Comparison of ENCODE assay signal across 34 cellular contexts in genomic region chr5:81969226-81969625, GRCh38.
"Had no signal": no experiment of that assay in that cellular context is flagged by ENCODE, and none has a peak within 500 bp of the region (broad histone marks: within the 10 kb centered on the region; RNA-seq: fewer than 3 reads in every experiment).

No MANE protein-coding gene starts in this region.

- H3K36me3 ChIP-seq: ascending aorta, breast epithelium, cardiac muscle cell, esophagus muscularis mucosa, gastrocnemius medialis, heart left ventricle, WERI-Rb-1 had no signal

- H3K9me3 ChIP-seq: ascending aorta, breast epithelium, esophagus muscularis mucosa, gastrocnemius medialis, heart left ventricle had no signal

- ATAC-seq: activated CD4-positive, CD25-positive, alpha-beta regulatory T cell treated with anti-CD3 and anti-CD28 coated beads, Interleukin-2, amount 50 U/mL, for 24 hours; activated CD8-positive, alpha-beta T cell treated with anti-CD3 and anti-CD28 coated beads for 36 hours; activated naive CD4-positive, alpha-beta T cell treated with anti-CD3 and anti-CD28 coated beads, Interleukin-2, amount 50 U/mL, for 72 hours; activated T-cell treated with anti-CD3 and anti-CD28 coated beads, Interleukin-2, amount 50 U/mL, for 4 hours; activated T-helper 17 cell treated with anti-CD3 and anti-CD28 coated beads, Interleukin-2, amount 50 U/mL, for 72 hours; foreskin keratinocyte; gastrocnemius medialis; heart left ventricle; T-cell had no signal

- H3K27ac Mint-ChIP-seq: activated B cell treated with CpG ODN at 0.5 μM for 24 hours; activated CD8-positive, alpha-beta T cell treated with anti-CD3 and anti-CD28 coated beads for 36 hours; activated naive CD4-positive, alpha-beta T cell treated with anti-CD3 and anti-CD28 coated beads for 36 hours; activated naive CD4-positive, alpha-beta T cell treated with anti-CD3 and anti-CD28 coated beads, Interleukin-2, amount 50 U/mL, for 72 hours; activated naive CD8-positive, alpha-beta T cell treated with anti-CD3 and anti-CD28 coated beads, Interleukin-2, amount 10 ng/mL, durations not matched to agents 7 days and 5 days; dendritic cell treated with granulocyte-macrophage colony-stimulating factor and Interleukin-4, amounts not matched to agents 40 ng/mL and 50 ng/mL, for 4 days; T-helper 1 cell treated with Interleukin-12 subunit alpha and Interleukin-12 subunit beta and Interleukin-4 antibody, amounts not matched to agents 30 μg/mL and 1 μg/mL, for 36 hours; T-helper 2 cell treated with Interferon-gamma antibody and Interleukin-4, amounts not matched to agents 5 μg/mL and 100 μg/mL, for 36 hours had no signal

- H3K4me1 ChIP-seq: ascending aorta, breast epithelium had no signal

- H3K4me3 ChIP-seq: ascending aorta, breast epithelium, cardiac muscle cell, coronary artery, dorsolateral prefrontal cortex, esophagus muscularis mucosa, gastrocnemius medialis, heart left ventricle had no signal

- H3K27ac ChIP-seq: ascending aorta, breast epithelium, cardiac muscle cell, coronary artery, esophagus muscularis mucosa, foreskin keratinocyte, gastrocnemius medialis, heart left ventricle, WERI-Rb-1 had no signal

- DNase-seq: activated B cell treated with CpG ODN at 0.5 μM for 24 hours; activated CD4-positive, alpha-beta T cell treated with anti-CD3 and anti-CD28 coated beads for 48 hours; activated CD4-positive, alpha-beta T cell treated with anti-CD3 and anti-CD28 coated beads, Interleukin-2, amount 50 U/mL, for 1 hour; activated CD4-positive, alpha-beta T cell treated with anti-CD3 and anti-CD28 coated beads, Interleukin-2, amount 50 U/mL, for 48 hours; activated CD8-positive, alpha-beta memory T cell treated with anti-CD3 and anti-CD28 coated beads for 24 hours; activated CD8-positive, alpha-beta T cell treated with anti-CD3 and anti-CD28 coated beads for 36 hours; activated effector memory CD4-positive, alpha-beta T cell treated with Interleukin-2 at 50 U/mL for 16 hours; activated gamma-delta T cell treated with Interleukin-2 at 50 U/mL for 16 hours; activated naive CD4-positive, alpha-beta T cell treated with anti-CD3 and anti-CD28 coated beads for 36 hours; activated naive CD8-positive, alpha-beta T cell treated with anti-CD3 and anti-CD28 coated beads, Interleukin-2, amount 10 ng/mL, durations not matched to agents 7 days and 5 days; activated T-cell treated with anti-CD3 and anti-CD28 coated beads, Interleukin-2, amount 50 U/mL, for 4 hours; dorsolateral prefrontal cortex; effector memory CD4-positive, alpha-beta T cell; erythroblast; foreskin keratinocyte; gastrocnemius medialis; glutamatergic neuron; heart left ventricle; T-cell; T1000; WERI-Rb-1 had no signal

- H3K36me3 Mint-ChIP-seq: activated naive CD8-positive, alpha-beta T cell treated with anti-CD3 and anti-CD28 coated beads, Interleukin-2, amount 10 ng/mL, durations not matched to agents 7 days and 5 days; brain; T-cell had no signal

- H3K9me3 Mint-ChIP-seq: activated B cell treated with CpG ODN at 0.5 μM for 24 hours; activated CD8-positive, alpha-beta T cell treated with anti-CD3 and anti-CD28 coated beads for 36 hours; activated naive CD4-positive, alpha-beta T cell treated with anti-CD3 and anti-CD28 coated beads for 36 hours; activated naive CD4-positive, alpha-beta T cell treated with anti-CD3 and anti-CD28 coated beads, Interleukin-2, amount 50 U/mL, for 72 hours; activated naive CD8-positive, alpha-beta T cell treated with anti-CD3 and anti-CD28 coated beads, Interleukin-2, amount 10 ng/mL, durations not matched to agents 7 days and 5 days; activated T-cell treated with anti-CD3 and anti-CD28 coated beads, Interleukin-2, amount 50 U/mL, for 4 hours; activated T-helper 17 cell treated with anti-CD3 and anti-CD28 coated beads, Interleukin-2, amount 50 U/mL, for 72 hours; brain; central memory CD8-positive, alpha-beta T cell; dendritic cell treated with granulocyte-macrophage colony-stimulating factor and Interleukin-4, amounts not matched to agents 40 ng/mL and 50 ng/mL, for 4 days; T-cell; T-helper 1 cell treated with Interleukin-12 subunit alpha and Interleukin-12 subunit beta and Interleukin-4 antibody, amounts not matched to agents 30 μg/mL and 1 μg/mL, for 36 hours; T-helper 2 cell treated with Interferon-gamma antibody and Interleukin-4, amounts not matched to agents 5 μg/mL and 100 μg/mL, for 36 hours had no signal

- H3K4me1 Mint-ChIP-seq: activated T-helper 17 cell treated with anti-CD3 and anti-CD28 coated beads, Interleukin-2, amount 50 U/mL, for 72 hours had no signal

- H3K27me3 Mint-ChIP-seq: activated B cell treated with CpG ODN at 0.5 μM for 24 hours; activated CD8-positive, alpha-beta T cell treated with anti-CD3 and anti-CD28 coated beads for 36 hours; activated T-helper 17 cell treated with anti-CD3 and anti-CD28 coated beads, Interleukin-2, amount 50 U/mL, for 72 hours; central memory CD8-positive, alpha-beta T cell; dendritic cell treated with granulocyte-macrophage colony-stimulating factor and Interleukin-4, amounts not matched to agents 40 ng/mL and 50 ng/mL, for 4 days; T-cell had no signal

- H3K4me3 Mint-ChIP-seq: activated B cell treated with CpG ODN at 0.5 μM for 24 hours; activated CD8-positive, alpha-beta T cell treated with anti-CD3 and anti-CD28 coated beads for 36 hours; activated naive CD4-positive, alpha-beta T cell treated with anti-CD3 and anti-CD28 coated beads for 36 hours; activated naive CD8-positive, alpha-beta T cell treated with anti-CD3 and anti-CD28 coated beads, Interleukin-2, amount 10 ng/mL, durations not matched to agents 7 days and 5 days; activated T-cell treated with anti-CD3 and anti-CD28 coated beads, Interleukin-2, amount 50 U/mL, for 4 hours; activated T-helper 17 cell treated with anti-CD3 and anti-CD28 coated beads, Interleukin-2, amount 50 U/mL, for 72 hours; central memory CD8-positive, alpha-beta T cell; dendritic cell treated with granulocyte-macrophage colony-stimulating factor and Interleukin-4, amounts not matched to agents 40 ng/mL and 50 ng/mL, for 4 days; T-cell; T-helper 1 cell treated with Interleukin-12 subunit alpha and Interleukin-12 subunit beta and Interleukin-4 antibody, amounts not matched to agents 30 μg/mL and 1 μg/mL, for 36 hours; T-helper 2 cell treated with Interferon-gamma antibody and Interleukin-4, amounts not matched to agents 5 μg/mL and 100 μg/mL, for 36 hours had no signal

- H3K27me3 ChIP-seq: ascending aorta, breast epithelium, cardiac muscle cell, dorsolateral prefrontal cortex, esophagus muscularis mucosa, foreskin keratinocyte, gastrocnemius medialis, heart left ventricle had no signal
